In genomic region chr22:37051629-37052385, GRCh38 we compare ENCODE assay signal across 8 cellular contexts. TPM values are rescaled to one million over a fixed set of nuclear protein-coding genes. Genes with fewer than 3 reads are reported as not detected.
A peak's percentile ranks its signal among the peaks of the same experiment; 100 is the strongest.
DNase-seq lines count a peak whose midpoint lies in the region; ATAC-seq and TF ChIP-seq lines count a peak whose summit lies in the region.

Gene KCTD17, plus strand, starts transcription at chr22:37051742. Its CDS starts 19 bp downstream, at chr22:37051761.

- H3K4me3 ChIP-seq in AG04449 (ENCODE audit: low read depth, low read length): peak within 1 kb of the TSS; percentile 76
- H3K4me3 ChIP-seq in right atrium auricular region: peak within 1 kb of the TSS; percentile 62 to 90
- peak within 1 kb of the TSS; percentile 80 for H3K4me3 ChIP-seq in urinary bladder (ENCODE audit: low read depth, low read length)

- CTCF ChIA-PET in AG04449 (lab: Yijun Ruan, JAX): interaction anchor here (0.8 to 1.5 kb wide), 7 partner anchors 15 to 208 kb away, joined by 3 to 6 read pairs (median 4); no protein-coding TSS in a partner anchor

- H3K4me1 ChIP-seq in right atrium auricular region (peaks cover 0 to 32% of the 10 kb centered on the region in 2 donors), urinary bladder (ENCODE audit: insufficient read depth) (no peaks in the 10 kb centered on the region)

- POLR2A ChIA-PET in AG04449 (lab: Yijun Ruan, JAX): interaction anchor here (1.1 to 1.2 kb wide), 2 partner anchors 33 to 148 kb away, joined by 3 to 4 read pairs; partner anchors contain the start of genes MPST and TST

- H3K9me3 ChIP-seq in right atrium auricular region: no peaks in the 10 kb centered on the region

- H3K27me3 ChIP-seq in right atrium auricular region: no peaks in the 10 kb centered on the region

- ATAC-seq in GM18861 (IDR thresholded peaks at IDR 0.05; ENCODE audit: unreplicated experiment): peak; percentile 45

- H3K27ac ChIP-seq in right atrium auricular region: peak within 1 kb of the TSS; percentile 75 to 80
- no peak within 1 kb of the TSS for H3K27ac ChIP-seq in urinary bladder (ENCODE audit: low read depth)

- H3K36me3 ChIP-seq in right atrium auricular region (peaks cover 24% of the 10 kb centered on the region), urinary bladder (ENCODE audit: insufficient read depth) (no peaks in the 10 kb centered on the region)

- TF ChIP-seq CTCF in AG04449 (IDR thresholded peaks at IDR 0.05; ENCODE audit: insufficient read depth, low read length, missing control alignments) (no peak), right atrium auricular region (IDR thresholded peaks at IDR 0.05) (peak in 1 of 2 donors; percentile 31)

- DNase-seq in AG04449 (ENCODE audit: low read depth, low spot score): no peak
- DNase-seq in HuH-7 (ENCODE audit: low spot score): peak; percentile 96
- peak; percentile 47 to 84 (median 63) for DNase-seq in T-helper 2 cell
- peak in 48 of 56 donors; percentile 18 to 79 (median 43) for DNase-seq in amygdala (lab: John Stamatoyannopoulos, UW)
- peak; percentile 75 for DNase-seq in right atrium auricular region (ENCODE audit: low spot score)
- peak; percentile 10 for DNase-seq in pulmonary artery endothelial cell (ENCODE audit: low read depth, low spot score)

- WGBS in urinary bladder: 3% methylated on average over 76 of the region's 76 CpGs

RNA-seq across cellular contexts. Expression of gene KCTD17, which starts in this region (rescaled TPM):
- total RNA-seq in right atrium auricular region: 10 to 100 TPM; 44.9 to 54.8 TPM
- total RNA-seq in pulmonary artery endothelial cell: 33.3 and 34.9 TPM in 2 replicates
- 13.8 TPM for total RNA-seq in urinary bladder
- polyA plus RNA-seq in urinary bladder: 36.1 TPM
